Comparison of ENCODE assay signal across 6 cellular contexts in genomic region chr1:158336413-158336812, GRCh38. TPM values are rescaled to one million over a fixed set of nuclear protein-coding genes. Genes with fewer than 3 reads are reported as not detected.
"Had no signal": no experiment of that assay in that cellular context is flagged by ENCODE, and none has a peak within 500 bp of the region (broad histone marks: within the 10 kb centered on the region; RNA-seq: fewer than 3 reads in every experiment).

No MANE protein-coding gene starts in this region.

RNA-seq across cellular contexts. Expression of gene CD1B, which starts 5.1 kb away (rescaled TPM):
- total RNA-seq: activated CD4-positive, alpha-beta memory T cell treated with anti-CD3 and anti-CD28 coated beads for 36 hours; activated naive CD4-positive, alpha-beta T cell treated with anti-CD3 and anti-CD28 coated beads, Interleukin-2, amount 50 U/mL, for 72 hours; ascending aorta; bronchial epithelial cell; chondrocyte; T-helper 17 cell had no signal

RNA-seq across cellular contexts. Expression of gene CD1E, which starts 17.3 kb away (rescaled TPM):
- total RNA-seq: activated CD4-positive, alpha-beta memory T cell treated with anti-CD3 and anti-CD28 coated beads for 36 hours; activated naive CD4-positive, alpha-beta T cell treated with anti-CD3 and anti-CD28 coated beads, Interleukin-2, amount 50 U/mL, for 72 hours; ascending aorta; bronchial epithelial cell; chondrocyte had no signal

RNA-seq across cellular contexts. Expression of gene CD1C, which starts 46.7 kb away (rescaled TPM):
- total RNA-seq: activated CD4-positive, alpha-beta memory T cell treated with anti-CD3 and anti-CD28 coated beads for 36 hours; ascending aorta; bronchial epithelial cell; chondrocyte had no signal
